In the genomic region with DNA sequence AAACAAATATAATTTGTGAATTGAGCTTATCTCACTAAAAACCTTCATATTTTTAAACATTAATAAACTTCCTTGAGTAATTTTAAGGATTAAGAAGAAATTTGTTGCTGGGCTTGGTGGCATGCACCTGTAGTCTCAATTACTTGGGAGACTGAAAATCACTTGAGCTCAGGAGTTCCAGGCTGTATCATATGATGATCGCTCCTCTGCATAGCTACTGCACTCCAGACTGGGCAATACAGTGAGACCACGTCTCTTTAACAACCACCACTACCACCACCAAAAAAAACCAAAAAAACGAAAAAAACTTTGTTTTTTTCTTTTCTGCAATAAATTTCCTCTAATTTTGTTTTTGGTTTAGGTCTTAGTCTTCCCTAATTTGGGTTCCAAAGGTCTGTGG, we compare ENCODE assay signal across 22 cellular contexts.
"Had no signal": no experiment of that assay in that cellular context is flagged by ENCODE, and none has a peak within 500 bp of the region (broad histone marks: within the 10 kb centered on the region; RNA-seq: fewer than 3 reads in every experiment).

No MANE protein-coding gene starts in this region.

- ATAC-seq: effector memory CD8-positive, alpha-beta T cell; esophagus mucosa; gastroesophageal sphincter; heart left ventricle; heart right ventricle had no signal

- H3K9me3 Mint-ChIP-seq: dendritic cell treated with granulocyte-macrophage colony-stimulating factor and Interleukin-4, amounts not matched to agents 40 ng/mL and 50 ng/mL, for 4 days; effector memory CD8-positive, alpha-beta T cell; endodermal cell had no signal

- DNase-seq: colonic mucosa; cortex of kidney; dermis blood vessel endothelial cell; effector CD4-positive, alpha-beta T cell; effector CD8-positive, alpha-beta T cell; effector memory CD4-positive, alpha-beta T cell; effector memory CD8-positive, alpha-beta T cell; endodermal cell; esophagus squamous epithelium; foreskin keratinocyte; foreskin melanocyte; glutamatergic neuron; head of caudate nucleus; heart left ventricle; heart right ventricle had no signal

- H3K4me3 Mint-ChIP-seq: dendritic cell treated with granulocyte-macrophage colony-stimulating factor and Interleukin-4, amounts not matched to agents 40 ng/mL and 50 ng/mL, for 4 days; effector memory CD8-positive, alpha-beta T cell; endodermal cell had no signal

- H3K27me3 Mint-ChIP-seq: dendritic cell treated with granulocyte-macrophage colony-stimulating factor and Interleukin-4, amounts not matched to agents 40 ng/mL and 50 ng/mL, for 4 days; effector memory CD8-positive, alpha-beta T cell had no signal

- H3K27ac ChIP-seq: colonic mucosa, coronary artery, dorsolateral prefrontal cortex, esophagus muscularis mucosa, esophagus squamous epithelium, foreskin keratinocyte, gastroesophageal sphincter, heart left ventricle, heart right ventricle had no signal

- H3K36me3 ChIP-seq: colonic mucosa, esophagus muscularis mucosa, esophagus squamous epithelium, gastrocnemius medialis, gastroesophageal sphincter, heart left ventricle, heart right ventricle had no signal

- H3K4me3 ChIP-seq: colonic mucosa, coronary artery, dorsolateral prefrontal cortex, esophagus muscularis mucosa, esophagus squamous epithelium, gastrocnemius medialis, gastroesophageal sphincter, heart left ventricle, heart right ventricle had no signal

- H3K9me3 ChIP-seq: colonic mucosa, esophagus muscularis mucosa, esophagus squamous epithelium, gastrocnemius medialis, gastroesophageal sphincter, heart left ventricle, heart right ventricle had no signal

- H3K27me3 ChIP-seq: colonic mucosa, dorsolateral prefrontal cortex, esophagus muscularis mucosa, esophagus squamous epithelium, foreskin keratinocyte, gastrocnemius medialis, gastroesophageal sphincter, heart left ventricle, heart right ventricle had no signal

- H3K4me1 ChIP-seq: colonic mucosa had no signal

- H3K27ac Mint-ChIP-seq: dendritic cell treated with granulocyte-macrophage colony-stimulating factor and Interleukin-4, amounts not matched to agents 40 ng/mL and 50 ng/mL, for 4 days; effector memory CD8-positive, alpha-beta T cell; endodermal cell had no signal
